In genomic region chr7:107291434-107291833, GRCh38 we compare ENCODE assay signal across 21 cellular contexts.
"Had no signal": no experiment of that assay in that cellular context is flagged by ENCODE, and none has a peak within 500 bp of the region (broad histone marks: within the 10 kb centered on the region; RNA-seq: fewer than 3 reads in every experiment).

No MANE protein-coding gene starts in this region.

- H3K27ac ChIP-seq: cardiac muscle cell, left lung, prostate gland, right lobe of liver, suprapubic skin, WERI-Rb-1 had no signal

- H3K9me3 ChIP-seq: left lung, mucosa of descending colon, prostate gland, right lobe of liver, suprapubic skin had no signal

- H3K36me3 ChIP-seq: cardiac muscle cell, WERI-Rb-1 had no signal

- H3K4me3 Mint-ChIP-seq: activated naive CD8-positive, alpha-beta T cell; activated T-helper 1 cell treated with anti-CD3 and anti-CD28 coated beads, Interleukin-12 subunit alpha, Interleukin-12 subunit beta, Interleukin-2, Interleukin-4 antibody, amounts not matched to agents 30 ng/mL and 10 ng/mL and 1 ng/mL, durations not matched to agents 14 hours and 24 hours and 36 hours; effector memory CD8-positive, alpha-beta T cell; neural crest cell; stimulated activated naive CD8-positive, alpha-beta T cell treated with anti-CD3 and anti-CD28 coated beads, Interleukin-15, amount 100 ng/mL, for 72 hours had no signal

- H3K4me3 ChIP-seq: cardiac muscle cell, left lung, mucosa of descending colon, prostate gland, right lobe of liver, suprapubic skin had no signal

- FAIRE-seq: frontal cortex, kidney, small intestine had no signal

- H3K27me3 ChIP-seq: cardiac muscle cell, left lung, right lobe of liver, suprapubic skin had no signal

- DNase-seq: activated CD4-positive, alpha-beta T cell treated with anti-CD3 and anti-CD28 coated beads for 1 hour; activated gamma-delta T cell treated with Interleukin-2 at 50 U/mL for 16 hours; effector memory CD8-positive, alpha-beta T cell; head of caudate nucleus; kidney; left lung; mucosa of descending colon; naive B cell; right lobe of liver; small intestine; stimulated activated CD4-positive, alpha-beta T cell treated with anti-CD3 and anti-CD28 coated beads, Interleukin-15, amount 100 ng/mL, for 24 hours; stimulated activated CD4-positive, alpha-beta T cell treated with anti-CD3 and anti-CD28 coated beads, Interleukin-4, amount 100 ng/mL, for 1 hour; stimulated activated naive CD8-positive, alpha-beta T cell treated with anti-CD3 and anti-CD28 coated beads, Interleukin-15, amount 100 ng/mL, for 72 hours; WERI-Rb-1 had no signal

- H3K9me3 Mint-ChIP-seq: activated T-helper 1 cell treated with anti-CD3 and anti-CD28 coated beads, Interleukin-12 subunit alpha, Interleukin-12 subunit beta, Interleukin-2, Interleukin-4 antibody, amounts not matched to agents 30 ng/mL and 10 ng/mL and 1 ng/mL, durations not matched to agents 14 hours and 24 hours and 36 hours; effector memory CD8-positive, alpha-beta T cell; naive B cell; neural crest cell; stimulated activated naive CD8-positive, alpha-beta T cell treated with anti-CD3 and anti-CD28 coated beads, Interleukin-15, amount 100 ng/mL, for 72 hours had no signal

- H3K4me1 ChIP-seq: left lung, prostate gland, right lobe of liver had no signal

- H3K27ac Mint-ChIP-seq: activated naive CD8-positive, alpha-beta T cell; activated T-helper 1 cell treated with anti-CD3 and anti-CD28 coated beads, Interleukin-12 subunit alpha, Interleukin-12 subunit beta, Interleukin-2, Interleukin-4 antibody, amounts not matched to agents 30 ng/mL and 10 ng/mL and 1 ng/mL, durations not matched to agents 14 hours and 24 hours and 36 hours; stimulated activated naive CD8-positive, alpha-beta T cell treated with anti-CD3 and anti-CD28 coated beads, Interleukin-15, amount 100 ng/mL, for 72 hours had no signal

- H3K27me3 Mint-ChIP-seq: activated naive CD8-positive, alpha-beta T cell; effector memory CD8-positive, alpha-beta T cell; naive B cell; stimulated activated naive CD8-positive, alpha-beta T cell treated with anti-CD3 and anti-CD28 coated beads, Interleukin-15, amount 100 ng/mL, for 72 hours had no signal

- ATAC-seq: effector memory CD8-positive, alpha-beta T cell; left lung; mucosa of descending colon; right lobe of liver; stimulated activated naive CD8-positive, alpha-beta T cell treated with anti-CD3 and anti-CD28 coated beads, Interleukin-15, amount 100 ng/mL, for 72 hours had no signal

- H3K4me1 Mint-ChIP-seq: naive B cell; neural crest cell; stimulated activated naive CD8-positive, alpha-beta T cell treated with anti-CD3 and anti-CD28 coated beads, Interleukin-15, amount 100 ng/mL, for 72 hours had no signal
